In the genomic region with DNA sequence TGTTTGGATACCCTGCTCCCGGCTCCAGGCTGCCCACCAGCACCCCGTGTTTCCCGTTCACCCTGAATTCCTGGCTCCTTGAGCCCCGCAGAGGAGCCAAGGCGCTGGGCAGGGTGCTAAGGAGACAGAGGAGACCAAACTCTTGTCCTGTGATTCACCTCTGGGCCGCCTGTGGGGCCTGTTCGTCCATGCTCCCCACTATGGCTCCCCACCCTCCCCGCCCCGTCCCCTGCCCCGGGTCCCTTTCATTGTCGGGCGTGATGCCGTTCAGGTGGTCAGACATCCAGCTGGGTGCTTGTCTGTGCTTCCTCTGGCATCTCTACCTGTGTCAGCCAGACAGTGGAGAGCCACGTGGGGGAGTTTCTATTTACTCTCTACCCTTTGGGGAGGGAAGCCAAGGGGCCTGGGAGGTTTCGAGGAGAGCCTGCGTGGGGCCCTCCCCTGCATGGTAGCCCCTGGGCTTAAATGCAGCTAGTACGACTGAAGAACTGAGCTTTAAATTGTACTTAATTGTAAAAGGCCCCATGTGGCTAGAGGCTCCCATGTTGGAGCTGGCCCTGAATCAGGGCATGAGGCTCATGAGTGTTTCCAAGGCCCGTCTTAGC, we compare ENCODE assay signal across 26 cellular contexts.
"Had no signal": no experiment of that assay in that cellular context is flagged by ENCODE, and none has a peak within 500 bp of the region (broad histone marks: within the 10 kb centered on the region; RNA-seq: fewer than 3 reads in every experiment).

No MANE protein-coding gene starts in this region.

- H3K36me3 ChIP-seq: brain microvascular endothelial cell had no signal

- ATAC-seq: activated naive CD4-positive, alpha-beta T cell treated with anti-CD3 and anti-CD28 coated beads, Interleukin-2, amount 50 U/mL, for 72 hours; activated T-cell treated with anti-CD3 and anti-CD28 coated beads, Interleukin-2, amount 50 U/mL, for 72 hours; esophagus mucosa had no signal

- H3K4me3 Mint-ChIP-seq: activated CD4-positive, alpha-beta memory T cell treated with anti-CD3 and anti-CD28 coated beads, Interleukin-2, amount 10 ng/mL, durations not matched to agents 7 days and 5 days; activated CD4-positive, alpha-beta T cell treated with anti-CD3 and anti-CD28 coated beads, Interleukin-2, amount 10 ng/mL, durations not matched to agents 7 days and 5 days; activated naive CD4-positive, alpha-beta T cell treated with anti-CD3 and anti-CD28 coated beads, Interleukin-2, amount 10 ng/mL, durations not matched to agents 7 days and 5 days; activated naive CD8-positive, alpha-beta T cell treated with anti-CD3 and anti-CD28 coated beads, Interleukin-2, amount 10 ng/mL, durations not matched to agents 7 days and 5 days; activated T-cell treated with anti-CD3 and anti-CD28 coated beads, Interleukin-2, amount 50 U/mL, for 24 hours; activated T-cell treated with anti-CD3 and anti-CD28 coated beads, Interleukin-2, amount 50 U/mL, for 72 hours; central memory CD8-positive, alpha-beta T cell; dendritic cell treated with granulocyte-macrophage colony-stimulating factor and Interleukin-4, amounts not matched to agents 40 ng/mL and 50 ng/mL, for 4 days; endodermal cell had no signal

- H3K36me3 Mint-ChIP-seq: activated naive CD4-positive, alpha-beta T cell treated with anti-CD3 and anti-CD28 coated beads, Interleukin-2, amount 10 ng/mL, durations not matched to agents 7 days and 5 days; activated naive CD4-positive, alpha-beta T cell treated with anti-CD3 and anti-CD28 coated beads, Interleukin-2, amount 50 U/mL, for 72 hours; activated naive CD8-positive, alpha-beta T cell treated with anti-CD3 and anti-CD28 coated beads, Interleukin-2, amount 10 ng/mL, durations not matched to agents 7 days and 5 days had no signal

- H3K27me3 ChIP-seq: brain microvascular endothelial cell, dorsolateral prefrontal cortex had no signal

- H3K9me3 Mint-ChIP-seq: activated CD4-positive, alpha-beta memory T cell treated with anti-CD3 and anti-CD28 coated beads, Interleukin-2, amount 10 ng/mL, durations not matched to agents 7 days and 5 days; activated CD4-positive, alpha-beta T cell treated with anti-CD3 and anti-CD28 coated beads, Interleukin-2, amount 10 ng/mL, durations not matched to agents 7 days and 5 days; activated naive CD4-positive, alpha-beta T cell treated with anti-CD3 and anti-CD28 coated beads, Interleukin-2, amount 10 ng/mL, durations not matched to agents 7 days and 5 days; activated naive CD4-positive, alpha-beta T cell treated with anti-CD3 and anti-CD28 coated beads, Interleukin-2, amount 50 U/mL, for 72 hours; activated naive CD8-positive, alpha-beta T cell treated with anti-CD3 and anti-CD28 coated beads, Interleukin-2, amount 10 ng/mL, durations not matched to agents 7 days and 5 days; activated T-cell treated with anti-CD3 and anti-CD28 coated beads, Interleukin-2, amount 50 U/mL, for 24 hours; activated T-cell treated with anti-CD3 and anti-CD28 coated beads, Interleukin-2, amount 50 U/mL, for 72 hours; central memory CD8-positive, alpha-beta T cell; dendritic cell treated with granulocyte-macrophage colony-stimulating factor and Interleukin-4, amounts not matched to agents 40 ng/mL and 50 ng/mL, for 4 days; endodermal cell had no signal

- H3K27ac ChIP-seq: brain microvascular endothelial cell, coronary artery had no signal

- H3K27ac Mint-ChIP-seq: activated CD4-positive, alpha-beta memory T cell treated with anti-CD3 and anti-CD28 coated beads, Interleukin-2, amount 10 ng/mL, durations not matched to agents 7 days and 5 days; activated CD4-positive, alpha-beta T cell treated with anti-CD3 and anti-CD28 coated beads, Interleukin-2, amount 10 ng/mL, durations not matched to agents 7 days and 5 days; activated naive CD4-positive, alpha-beta T cell treated with anti-CD3 and anti-CD28 coated beads, Interleukin-2, amount 10 ng/mL, durations not matched to agents 7 days and 5 days; activated naive CD4-positive, alpha-beta T cell treated with anti-CD3 and anti-CD28 coated beads, Interleukin-2, amount 50 U/mL, for 72 hours; activated naive CD8-positive, alpha-beta T cell treated with anti-CD3 and anti-CD28 coated beads, Interleukin-2, amount 10 ng/mL, durations not matched to agents 7 days and 5 days; activated T-cell treated with anti-CD3 and anti-CD28 coated beads, Interleukin-2, amount 50 U/mL, for 24 hours; activated T-cell treated with anti-CD3 and anti-CD28 coated beads, Interleukin-2, amount 50 U/mL, for 72 hours; dendritic cell treated with granulocyte-macrophage colony-stimulating factor and Interleukin-4, amounts not matched to agents 40 ng/mL and 50 ng/mL, for 4 days; endodermal cell had no signal

- DNase-seq: activated CD4-positive, alpha-beta memory T cell treated with anti-CD3 and anti-CD28 coated beads, Interleukin-2, amount 10 ng/mL, durations not matched to agents 7 days and 5 days; activated CD4-positive, alpha-beta T cell treated with anti-CD3 and anti-CD28 coated beads for 1 hour; activated CD4-positive, alpha-beta T cell treated with anti-CD3 and anti-CD28 coated beads for 4 hours; activated CD4-positive, alpha-beta T cell treated with anti-CD3 and anti-CD28 coated beads, Interleukin-2, amount 10 ng/mL, durations not matched to agents 7 days and 5 days; activated CD4-positive, alpha-beta T cell treated with anti-CD3 and anti-CD28 coated beads, Interleukin-2, amount 50 U/mL, for 4 hours; activated CD8-positive, alpha-beta memory T cell treated with anti-CD3 and anti-CD28 coated beads, Interleukin-2, amount 50 U/mL, for 48 hours; activated gamma-delta T cell; activated naive CD4-positive, alpha-beta T cell; activated naive CD4-positive, alpha-beta T cell treated with anti-CD3 and anti-CD28 coated beads, Interleukin-2, amount 10 ng/mL, durations not matched to agents 7 days and 5 days; activated naive CD8-positive, alpha-beta T cell treated with anti-CD3 and anti-CD28 coated beads, Interleukin-2, amount 10 ng/mL, durations not matched to agents 7 days and 5 days; activated T-cell treated with anti-CD3 and anti-CD28 coated beads for 4 hours; activated T-cell treated with anti-CD3 and anti-CD28 coated beads, Interleukin-2, amount 50 U/mL, for 24 hours; activated T-cell treated with anti-CD3 and anti-CD28 coated beads, Interleukin-2, amount 50 U/mL, for 72 hours; amniotic stem cell; anterior cingulate cortex; brain microvascular endothelial cell; dorsolateral prefrontal cortex; effector memory CD4-positive, alpha-beta T cell; endodermal cell; foreskin fibroblast; T-helper 2 cell had no signal

- H3K4me1 Mint-ChIP-seq: activated CD4-positive, alpha-beta memory T cell treated with anti-CD3 and anti-CD28 coated beads, Interleukin-2, amount 10 ng/mL, durations not matched to agents 7 days and 5 days; activated CD4-positive, alpha-beta T cell treated with anti-CD3 and anti-CD28 coated beads, Interleukin-2, amount 10 ng/mL, durations not matched to agents 7 days and 5 days; activated naive CD4-positive, alpha-beta T cell treated with anti-CD3 and anti-CD28 coated beads, Interleukin-2, amount 10 ng/mL, durations not matched to agents 7 days and 5 days; activated naive CD8-positive, alpha-beta T cell treated with anti-CD3 and anti-CD28 coated beads, Interleukin-2, amount 10 ng/mL, durations not matched to agents 7 days and 5 days; central memory CD8-positive, alpha-beta T cell had no signal

- H3K4me3 ChIP-seq: coronary artery, dorsolateral prefrontal cortex had no signal
